18 cellular contexts compared by ENCODE assay signal in the genomic region with DNA sequence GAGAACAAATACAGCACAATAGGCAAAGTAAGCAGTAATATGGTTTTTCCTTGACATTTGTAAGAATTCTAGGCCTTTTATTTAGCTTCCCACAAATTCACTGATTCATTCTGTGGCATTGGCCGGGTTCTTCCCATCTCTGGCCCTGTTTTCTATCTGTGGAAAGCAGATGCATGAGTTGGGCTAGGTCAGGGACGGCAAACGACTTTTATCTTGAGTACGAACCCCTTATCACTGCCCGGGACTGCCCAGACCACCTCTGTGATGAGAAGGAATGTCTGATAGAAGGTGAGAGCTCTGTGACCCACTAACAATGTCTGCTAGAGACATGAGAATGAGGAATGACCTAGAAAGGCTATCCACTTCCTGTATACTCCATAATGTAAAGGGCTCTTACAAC. TPM values are rescaled to one million over a fixed set of nuclear protein-coding genes. Genes with fewer than 3 reads are reported as not detected.
A peak's percentile ranks its signal among the peaks of the same experiment; 100 is the strongest.
DNase-seq lines count a peak whose midpoint lies in the region; ATAC-seq and TF ChIP-seq lines count a peak whose summit lies in the region.
"Had no signal": no experiment of that assay in that cellular context is flagged by ENCODE, and none has a peak within 500 bp of the region (broad histone marks: within the 10 kb centered on the region; RNA-seq: fewer than 3 reads in every experiment).

No MANE protein-coding gene starts in this region.

- no peaks in the 10 kb centered on the region for H3K79me1 ChIP-seq in mesendoderm (ENCODE audit: low read length)

- H3K4me1 ChIP-seq in mesendoderm (ENCODE audit: control insufficient read depth, low read depth, low read length), result peaks cover 2% of the 10 kb centered on the region
- H3K4me1 ChIP-seq: upper lobe of right lung had no signal

- no CpG with 5 or more reads among the region's 5 CpGs for WGBS in mesendoderm (ENCODE audit: extremely low coverage, insufficient coverage, low lambda C conversion rate)

- DNase-seq in T-helper 17 cell (no peak), mesendoderm (peak; percentile 91), SIG-M5 (lab: John Stamatoyannopoulos, UW) (no peak), GM13976 (ENCODE audit: low spot score) (no peak)
- DNase-seq: activated CD4-positive, alpha-beta T cell treated with anti-CD3 and anti-CD28 coated beads for 48 hours; DMS 273 treated with DMSO at 0.1 percent for 48 hours; foreskin fibroblast; KG1; NCI-H1436; posterior cingulate gyrus; RPMI8226; upper lobe of right lung had no signal

- no peaks in the 10 kb centered on the region for H3K36me3 Mint-ChIP-seq in T-helper 17 cell (ENCODE audit: low read depth)

- H3K4me2 ChIP-seq in mesendoderm (ENCODE audit: low read length), result no peak overlapping the region

- no peaks in the 10 kb centered on the region for H3K36me3 ChIP-seq in mesendoderm (ENCODE audit: control insufficient read depth, insufficient read depth, low read length)
- H3K36me3 ChIP-seq: upper lobe of right lung had no signal

- no peak overlapping the region for H3K9ac ChIP-seq in mesendoderm (ENCODE audit: low read length)

- TF ChIP-seq CTCF in GM13976 (IDR thresholded peaks at IDR 0.05; ENCODE audit: borderline replicate concordance, control extremely low read depth, extremely low read depth, insufficient read depth, missing control alignments), result no peak

- no peak overlapping the region for H3K18ac ChIP-seq in mesendoderm (ENCODE audit: low read length)

- H3K27ac ChIP-seq in mesendoderm (ENCODE audit: low read depth, low read length), result no peak overlapping the region
- H3K27ac ChIP-seq: upper lobe of right lung had no signal

- H3K56ac ChIP-seq in mesendoderm (ENCODE audit: low read length), result no peak overlapping the region

- H3K79me2 ChIP-seq in mesendoderm (ENCODE audit: control insufficient read depth, insufficient read depth, low read length), result no peaks in the 10 kb centered on the region

- H2BK120ac ChIP-seq in mesendoderm (ENCODE audit: low read depth, low read length), result no peak overlapping the region

- H4K8ac ChIP-seq in mesendoderm (ENCODE audit: low read depth, low read length), result no peak overlapping the region

- H2BK5ac ChIP-seq in mesendoderm (ENCODE audit: low read length), result no peak overlapping the region

- no peaks in the 10 kb centered on the region for H3K27me3 Mint-ChIP-seq in T-helper 17 cell

- no peak overlapping the region for H3K4me3 Mint-ChIP-seq in T-helper 17 cell

- no peak overlapping the region for H2AK5ac ChIP-seq in mesendoderm (ENCODE audit: low read length)

- no peak overlapping the region for H3K23ac ChIP-seq in mesendoderm (ENCODE audit: low read length)

- H3K4me1 Mint-ChIP-seq in T-helper 17 cell, result peaks cover 48% of the 10 kb centered on the region

- no peak overlapping the region for H3K4ac ChIP-seq in mesendoderm (ENCODE audit: low read depth, low read length)

- in situ Hi-C loops in GM13976 (cut with MboI; ENCODE audit: low sequenced_read_pairs, unreplicated experiment), result no loop called here

- H3K9me3 ChIP-seq in T-helper 17 cell (ENCODE audit: control insufficient read depth, low read length, poor library complexity, severe bottlenecking), result no peaks in the 10 kb centered on the region
- H3K9me3 ChIP-seq: upper lobe of right lung had no signal

- H3K27me3 ChIP-seq in mesendoderm (ENCODE audit: insufficient read depth, low read length, poor library complexity), result no peaks in the 10 kb centered on the region
- H3K27me3 ChIP-seq: upper lobe of right lung had no signal

- no peak overlapping the region for H3K4me3 ChIP-seq in mesendoderm (ENCODE audit: low read length)
- H3K4me3 ChIP-seq: upper lobe of right lung had no signal

- peak overlapping the region; percentile 67 for H3K27ac Mint-ChIP-seq in T-helper 17 cell

- ATAC-seq in GM18508 (IDR thresholded peaks at IDR 0.05; ENCODE audit: insufficient read depth, unreplicated experiment) (peak; percentile 7), HG02642 (IDR thresholded peaks at IDR 0.05; ENCODE audit: poor library complexity, unreplicated experiment) (peak; percentile 4), T-helper 17 cell (no peak), GM18870 (IDR thresholded peaks at IDR 0.05; ENCODE audit: unreplicated experiment) (no peak), GM18519 (IDR thresholded peaks at IDR 0.05; ENCODE audit: low FRiP score, unreplicated experiment) (no peak)
- ATAC-seq: left lobe of liver, upper lobe of right lung had no signal

- H2BK15ac ChIP-seq in mesendoderm (replicated peaks; ENCODE audit: low read depth), result no peak overlapping the region

- no peak overlapping the region for H4K5ac ChIP-seq in mesendoderm (ENCODE audit: low read length)

RNA-seq across cellular contexts. Expression of gene ADAM19, which starts 35.4 kb away (rescaled TPM):
- 100 to 1,000 TPM; 130 to 140 TPM for total RNA-seq in T-helper 17 cell
- 126 TPM for polyA plus RNA-seq in mesendoderm (2013, experiment 1 of 2)
- polyA plus RNA-seq in mesendoderm (2013, experiment 2 of 2), result 123 TPM

RNA-seq across cellular contexts. Expression of gene SOX30, which starts 41.2 kb away (rescaled TPM):
- under 1 TPM in 1 of 2 donors, not detected in 1; 0.44 TPM for total RNA-seq in T-helper 17 cell
- 0.29 TPM for polyA plus RNA-seq in mesendoderm (2013, experiment 1 of 2)
- 0.38 TPM for polyA plus RNA-seq in mesendoderm (2013, experiment 2 of 2)
- total RNA-seq: chondrocyte, left lobe of liver had no signal

Comparison
In these comparisons a context has a peak if more than half of its experiments do, and no peak if none do; other contexts are left out.
1. ATAC-seq: peak in GM18508 (single experiment) and HG02642 (single experiment); none in T-helper 17 cell (single experiment), GM18870 (single experiment) and GM18519 (single experiment).